Comparison of ENCODE assay signal across 1 cellular context in the genomic region with DNA sequence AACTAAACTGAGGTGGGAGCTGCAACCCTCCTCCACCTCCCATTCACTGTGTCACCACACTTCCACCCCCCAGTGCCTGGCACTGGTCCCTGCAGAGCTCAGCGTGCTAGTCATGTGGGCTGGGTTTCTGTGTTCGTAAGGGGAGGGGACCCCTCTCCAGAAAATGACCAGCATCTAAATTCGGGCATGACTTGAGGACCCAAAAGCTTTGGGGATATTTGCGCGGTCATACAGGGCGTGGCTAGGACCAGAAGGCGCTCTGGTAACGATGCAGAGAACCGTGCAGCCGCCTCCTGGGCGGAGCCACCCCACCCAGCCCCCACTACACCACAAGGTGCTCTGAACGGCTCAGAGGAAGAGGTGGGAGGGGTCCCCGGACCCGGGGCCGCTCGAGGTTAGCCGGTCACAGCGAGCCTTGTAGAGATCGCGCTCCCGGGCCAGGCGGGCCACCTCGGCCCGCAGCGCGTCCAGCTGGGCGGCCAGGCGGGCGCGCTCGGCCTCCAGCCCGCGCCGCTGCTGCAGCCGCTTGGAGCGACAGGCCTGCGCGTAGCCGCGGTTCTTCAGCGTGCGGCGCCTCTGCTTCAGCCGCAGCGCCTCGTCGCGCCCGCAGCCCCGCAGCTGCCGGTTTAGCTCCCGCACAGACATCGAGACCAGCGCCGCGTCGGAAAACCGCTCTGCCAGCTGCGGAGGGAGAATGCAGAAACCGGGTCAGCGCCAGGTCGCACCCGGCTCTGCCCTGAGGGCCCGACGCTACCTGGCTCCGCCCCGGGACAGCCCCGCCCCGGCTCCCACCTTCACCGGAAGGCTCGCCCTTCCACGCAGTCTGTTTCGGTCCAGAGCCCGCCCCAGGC.
TF ChIP-seq lines count a peak whose summit lies in the region.

No MANE protein-coding gene starts in this region.

TF ChIP-seq in HepG2, 621 proteins besides CTCF, POLR2A, EP300 and RAD21 (continued from another document and continues in another):
- TF ChIP-seq CHCHD3 (CRISPR knock-in tag; IDR thresholded peaks at IDR 0.05): peak; percentile 91; the same call in 1 of the 2 replicates
- TF ChIP-seq, protein P1, sequence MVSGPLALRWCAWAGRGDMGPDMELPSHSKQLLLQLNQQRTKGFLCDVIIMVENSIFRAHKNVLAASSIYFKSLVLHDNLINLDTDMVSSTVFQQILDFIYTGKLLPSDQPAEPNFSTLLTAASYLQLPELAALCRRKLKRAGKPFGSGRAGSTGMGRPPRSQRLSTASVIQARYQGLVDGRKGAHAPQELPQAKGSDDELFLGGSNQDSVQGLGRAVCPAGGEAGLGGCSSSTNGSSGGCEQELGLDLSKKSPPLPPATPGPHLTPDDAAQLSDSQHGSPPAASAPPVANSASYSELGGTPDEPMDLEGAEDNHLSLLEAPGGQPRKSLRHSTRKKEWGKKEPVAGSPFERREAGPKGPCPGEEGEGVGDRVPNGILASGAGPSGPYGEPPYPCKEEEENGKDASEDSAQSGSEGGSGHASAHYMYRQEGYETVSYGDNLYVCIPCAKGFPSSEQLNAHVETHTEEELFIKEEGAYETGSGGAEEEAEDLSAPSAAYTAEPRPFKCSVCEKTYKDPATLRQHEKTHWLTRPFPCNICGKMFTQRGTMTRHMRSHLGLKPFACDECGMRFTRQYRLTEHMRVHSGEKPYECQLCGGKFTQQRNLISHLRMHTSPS (CRISPR knock-in tag; IDR thresholded peaks at IDR 0.05; ENCODE audit: low read depth): peak; percentile 61; the same call in 1 of the 2 replicates
- peak; percentile 79 for TF ChIP-seq ZBTB38 (CRISPR knock-in tag; IDR thresholded peaks at IDR 0.05)
- peak; percentile 49 for TF ChIP-seq ZNF30 (CRISPR knock-in tag; IDR thresholded peaks at IDR 0.05)
- TF ChIP-seq SMC3 (IDR thresholded peaks at IDR 0.05; ENCODE audit: low read length): no peak
- TF ChIP-seq RFX5 (IDR thresholded peaks at IDR 0.05; ENCODE audit: low read depth, low read length): no peak
- TF ChIP-seq, protein P2, sequence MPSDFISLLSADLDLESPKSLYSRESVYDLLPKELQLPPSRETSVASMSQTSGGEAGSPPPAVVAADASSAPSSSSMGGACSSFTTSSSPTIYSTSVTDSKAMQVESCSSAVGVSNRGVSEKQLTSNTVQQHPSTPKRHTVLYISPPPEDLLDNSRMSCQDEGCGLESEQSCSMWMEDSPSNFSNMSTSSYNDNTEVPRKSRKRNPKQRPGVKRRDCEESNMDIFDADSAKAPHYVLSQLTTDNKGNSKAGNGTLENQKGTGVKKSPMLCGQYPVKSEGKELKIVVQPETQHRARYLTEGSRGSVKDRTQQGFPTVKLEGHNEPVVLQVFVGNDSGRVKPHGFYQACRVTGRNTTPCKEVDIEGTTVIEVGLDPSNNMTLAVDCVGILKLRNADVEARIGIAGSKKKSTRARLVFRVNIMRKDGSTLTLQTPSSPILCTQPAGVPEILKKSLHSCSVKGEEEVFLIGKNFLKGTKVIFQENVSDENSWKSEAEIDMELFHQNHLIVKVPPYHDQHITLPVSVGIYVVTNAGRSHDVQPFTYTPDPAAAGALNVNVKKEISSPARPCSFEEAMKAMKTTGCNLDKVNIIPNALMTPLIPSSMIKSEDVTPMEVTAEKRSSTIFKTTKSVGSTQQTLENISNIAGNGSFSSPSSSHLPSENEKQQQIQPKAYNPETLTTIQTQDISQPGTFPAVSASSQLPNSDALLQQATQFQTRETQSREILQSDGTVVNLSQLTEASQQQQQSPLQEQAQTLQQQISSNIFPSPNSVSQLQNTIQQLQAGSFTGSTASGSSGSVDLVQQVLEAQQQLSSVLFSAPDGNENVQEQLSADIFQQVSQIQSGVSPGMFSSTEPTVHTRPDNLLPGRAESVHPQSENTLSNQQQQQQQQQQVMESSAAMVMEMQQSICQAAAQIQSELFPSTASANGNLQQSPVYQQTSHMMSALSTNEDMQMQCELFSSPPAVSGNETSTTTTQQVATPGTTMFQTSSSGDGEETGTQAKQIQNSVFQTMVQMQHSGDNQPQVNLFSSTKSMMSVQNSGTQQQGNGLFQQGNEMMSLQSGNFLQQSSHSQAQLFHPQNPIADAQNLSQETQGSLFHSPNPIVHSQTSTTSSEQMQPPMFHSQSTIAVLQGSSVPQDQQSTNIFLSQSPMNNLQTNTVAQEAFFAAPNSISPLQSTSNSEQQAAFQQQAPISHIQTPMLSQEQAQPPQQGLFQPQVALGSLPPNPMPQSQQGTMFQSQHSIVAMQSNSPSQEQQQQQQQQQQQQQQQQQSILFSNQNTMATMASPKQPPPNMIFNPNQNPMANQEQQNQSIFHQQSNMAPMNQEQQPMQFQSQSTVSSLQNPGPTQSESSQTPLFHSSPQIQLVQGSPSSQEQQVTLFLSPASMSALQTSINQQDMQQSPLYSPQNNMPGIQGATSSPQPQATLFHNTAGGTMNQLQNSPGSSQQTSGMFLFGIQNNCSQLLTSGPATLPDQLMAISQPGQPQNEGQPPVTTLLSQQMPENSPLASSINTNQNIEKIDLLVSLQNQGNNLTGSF (CRISPR knock-in tag; IDR thresholded peaks at IDR 0.05): peak; percentile 16; the same call in 1 of the 2 replicates
- TF ChIP-seq, protein P3, sequence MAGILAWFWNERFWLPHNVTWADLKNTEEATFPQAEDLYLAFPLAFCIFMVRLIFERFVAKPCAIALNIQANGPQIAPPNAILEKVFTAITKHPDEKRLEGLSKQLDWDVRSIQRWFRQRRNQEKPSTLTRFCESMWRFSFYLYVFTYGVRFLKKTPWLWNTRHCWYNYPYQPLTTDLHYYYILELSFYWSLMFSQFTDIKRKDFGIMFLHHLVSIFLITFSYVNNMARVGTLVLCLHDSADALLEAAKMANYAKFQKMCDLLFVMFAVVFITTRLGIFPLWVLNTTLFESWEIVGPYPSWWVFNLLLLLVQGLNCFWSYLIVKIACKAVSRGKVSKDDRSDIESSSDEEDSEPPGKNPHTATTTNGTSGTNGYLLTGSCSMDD (CRISPR knock-in tag; IDR thresholded peaks at IDR 0.05): peak; percentile 71; the same call in 1 of the 2 replicates
- TF ChIP-seq, protein P4, sequence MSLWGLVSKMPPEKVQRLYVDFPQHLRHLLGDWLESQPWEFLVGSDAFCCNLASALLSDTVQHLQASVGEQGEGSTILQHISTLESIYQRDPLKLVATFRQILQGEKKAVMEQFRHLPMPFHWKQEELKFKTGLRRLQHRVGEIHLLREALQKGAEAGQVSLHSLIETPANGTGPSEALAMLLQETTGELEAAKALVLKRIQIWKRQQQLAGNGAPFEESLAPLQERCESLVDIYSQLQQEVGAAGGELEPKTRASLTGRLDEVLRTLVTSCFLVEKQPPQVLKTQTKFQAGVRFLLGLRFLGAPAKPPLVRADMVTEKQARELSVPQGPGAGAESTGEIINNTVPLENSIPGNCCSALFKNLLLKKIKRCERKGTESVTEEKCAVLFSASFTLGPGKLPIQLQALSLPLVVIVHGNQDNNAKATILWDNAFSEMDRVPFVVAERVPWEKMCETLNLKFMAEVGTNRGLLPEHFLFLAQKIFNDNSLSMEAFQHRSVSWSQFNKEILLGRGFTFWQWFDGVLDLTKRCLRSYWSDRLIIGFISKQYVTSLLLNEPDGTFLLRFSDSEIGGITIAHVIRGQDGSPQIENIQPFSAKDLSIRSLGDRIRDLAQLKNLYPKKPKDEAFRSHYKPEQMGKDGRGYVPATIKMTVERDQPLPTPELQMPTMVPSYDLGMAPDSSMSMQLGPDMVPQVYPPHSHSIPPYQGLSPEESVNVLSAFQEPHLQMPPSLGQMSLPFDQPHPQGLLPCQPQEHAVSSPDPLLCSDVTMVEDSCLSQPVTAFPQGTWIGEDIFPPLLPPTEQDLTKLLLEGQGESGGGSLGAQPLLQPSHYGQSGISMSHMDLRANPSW (CRISPR knock-in tag; IDR thresholded peaks at IDR 0.05; ENCODE audit: borderline replicate concordance): no peak
- no peak; the same call in 1 of the 2 replicates for TF ChIP-seq ZNF629 (CRISPR knock-in tag; conservative IDR thresholded peaks at IDR 0.05)
- TF ChIP-seq, protein P5, sequence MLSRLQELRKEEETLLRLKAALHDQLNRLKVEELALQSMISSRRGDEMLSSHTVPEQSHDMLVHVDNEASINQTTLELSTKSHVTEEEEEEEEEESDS (CRISPR knock-in tag; IDR thresholded peaks at IDR 0.05; ENCODE audit: borderline replicate concordance): no peak
- TF ChIP-seq SAFB2 (CRISPR knock-in tag; IDR thresholded peaks at IDR 0.05; ENCODE audit: borderline replicate concordance, low read depth): no peak; the same call in 1 of the 2 replicates
- no peak for TF ChIP-seq ZNF337 (CRISPR knock-in tag; IDR thresholded peaks at IDR 0.05; ENCODE audit: borderline replicate concordance, low read depth)
- peak; percentile 71; the same call in 1 of the 2 replicates for TF ChIP-seq ZNF557 (CRISPR knock-in tag; IDR thresholded peaks at IDR 0.05)
- no peak for TF ChIP-seq ZNF530 (CRISPR knock-in tag; IDR thresholded peaks at IDR 0.05; ENCODE audit: low read depth)
- TF ChIP-seq FOXC1 (CRISPR knock-in tag; IDR thresholded peaks at IDR 0.05; ENCODE audit: borderline replicate concordance): no peak; the same call in 1 of the 2 replicates
- TF ChIP-seq KLF15 (CRISPR knock-in tag; IDR thresholded peaks at IDR 0.05; ENCODE audit: borderline replicate concordance): peak; percentile 63; the same call in 1 of the 2 replicates
- TF ChIP-seq, protein P6, sequence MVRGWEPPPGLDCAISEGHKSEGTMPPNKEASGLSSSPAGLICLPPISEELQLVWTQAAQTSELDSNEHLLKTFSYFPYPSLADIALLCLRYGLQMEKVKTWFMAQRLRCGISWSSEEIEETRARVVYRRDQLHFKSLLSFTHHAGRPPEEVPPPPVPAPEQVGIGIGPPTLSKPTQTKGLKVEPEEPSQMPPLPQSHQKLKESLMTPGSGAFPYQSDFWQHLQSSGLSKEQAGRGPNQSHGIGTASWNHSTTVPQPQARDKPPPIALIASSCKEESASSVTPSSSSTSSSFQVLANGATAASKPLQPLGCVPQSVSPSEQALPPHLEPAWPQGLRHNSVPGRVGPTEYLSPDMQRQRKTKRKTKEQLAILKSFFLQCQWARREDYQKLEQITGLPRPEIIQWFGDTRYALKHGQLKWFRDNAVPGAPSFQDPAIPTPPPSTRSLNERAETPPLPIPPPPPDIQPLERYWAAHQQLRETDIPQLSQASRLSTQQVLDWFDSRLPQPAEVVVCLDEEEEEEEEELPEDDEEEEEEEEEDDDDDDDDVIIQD (CRISPR knock-in tag; IDR thresholded peaks at IDR 0.05; ENCODE audit: low read depth): peak; percentile 7; the same call in 1 of the 2 replicates
- peak; percentile 69; the same call in 1 of the 2 replicates for TF ChIP-seq ATF7-NPFF (CRISPR knock-in tag; IDR thresholded peaks at IDR 0.05; ENCODE audit: low read depth)
- TF ChIP-seq KAT8 (CRISPR knock-in tag; IDR thresholded peaks at IDR 0.05): peak; percentile 67
- TF ChIP-seq SAP130 (CRISPR knock-in tag; IDR thresholded peaks at IDR 0.05; ENCODE audit: low read depth): peak; percentile 57
- TF ChIP-seq, protein P7, sequence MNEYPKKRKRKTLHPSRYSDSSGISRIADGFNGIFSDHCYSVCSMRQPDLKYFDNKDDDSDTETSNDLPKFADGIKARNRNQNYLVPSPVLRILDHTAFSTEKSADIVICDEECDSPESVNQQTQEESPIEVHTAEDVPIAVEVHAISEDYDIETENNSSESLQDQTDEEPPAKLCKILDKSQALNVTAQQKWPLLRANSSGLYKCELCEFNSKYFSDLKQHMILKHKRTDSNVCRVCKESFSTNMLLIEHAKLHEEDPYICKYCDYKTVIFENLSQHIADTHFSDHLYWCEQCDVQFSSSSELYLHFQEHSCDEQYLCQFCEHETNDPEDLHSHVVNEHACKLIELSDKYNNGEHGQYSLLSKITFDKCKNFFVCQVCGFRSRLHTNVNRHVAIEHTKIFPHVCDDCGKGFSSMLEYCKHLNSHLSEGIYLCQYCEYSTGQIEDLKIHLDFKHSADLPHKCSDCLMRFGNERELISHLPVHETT (CRISPR knock-in tag; conservative IDR thresholded peaks at IDR 0.05): 0 out of 2 replicates have a peak, but pooled peaks have one; percentile 15
- TF ChIP-seq POLR2G (IDR thresholded peaks at IDR 0.05; ENCODE audit: low read depth, low read length): peak; percentile 76
- peak; percentile 89; the same call in 1 of the 2 replicates for TF ChIP-seq ZNF564 (CRISPR knock-in tag; IDR thresholded peaks at IDR 0.05)
- TF ChIP-seq YEATS2 (CRISPR knock-in tag; IDR thresholded peaks at IDR 0.05; ENCODE audit: borderline replicate concordance): peak; percentile 20; the same call in 1 of the 2 replicates
- TF ChIP-seq ZNF501 (CRISPR knock-in tag; IDR thresholded peaks at IDR 0.05): no peak; the same call in 1 of the 2 replicates
- TF ChIP-seq ZNF883 (CRISPR knock-in tag; IDR thresholded peaks at IDR 0.05; ENCODE audit: not compliant biosample characterization): peak; percentile 62
- peak; percentile 88 for TF ChIP-seq GABPB1 (CRISPR knock-in tag; IDR thresholded peaks at IDR 0.05)
- TF ChIP-seq ZNF546 (CRISPR knock-in tag; conservative IDR thresholded peaks at IDR 0.05): peak; percentile 81; the same call in 1 of the 2 replicates
- TF ChIP-seq, protein P8, sequence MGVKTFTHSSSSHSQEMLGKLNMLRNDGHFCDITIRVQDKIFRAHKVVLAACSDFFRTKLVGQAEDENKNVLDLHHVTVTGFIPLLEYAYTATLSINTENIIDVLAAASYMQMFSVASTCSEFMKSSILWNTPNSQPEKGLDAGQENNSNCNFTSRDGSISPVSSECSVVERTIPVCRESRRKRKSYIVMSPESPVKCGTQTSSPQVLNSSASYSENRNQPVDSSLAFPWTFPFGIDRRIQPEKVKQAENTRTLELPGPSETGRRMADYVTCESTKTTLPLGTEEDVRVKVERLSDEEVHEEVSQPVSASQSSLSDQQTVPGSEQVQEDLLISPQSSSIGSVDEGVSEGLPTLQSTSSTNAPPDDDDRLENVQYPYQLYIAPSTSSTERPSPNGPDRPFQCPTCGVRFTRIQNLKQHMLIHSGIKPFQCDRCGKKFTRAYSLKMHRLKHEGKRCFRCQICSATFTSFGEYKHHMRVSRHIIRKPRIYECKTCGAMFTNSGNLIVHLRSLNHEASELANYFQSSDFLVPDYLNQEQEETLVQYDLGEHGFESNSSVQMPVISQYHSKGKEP (CRISPR knock-in tag; IDR thresholded peaks at IDR 0.05): no peak
- no peak for TF ChIP-seq IKZF1 (IDR thresholded peaks at IDR 0.05)
- TF ChIP-seq, protein P9, sequence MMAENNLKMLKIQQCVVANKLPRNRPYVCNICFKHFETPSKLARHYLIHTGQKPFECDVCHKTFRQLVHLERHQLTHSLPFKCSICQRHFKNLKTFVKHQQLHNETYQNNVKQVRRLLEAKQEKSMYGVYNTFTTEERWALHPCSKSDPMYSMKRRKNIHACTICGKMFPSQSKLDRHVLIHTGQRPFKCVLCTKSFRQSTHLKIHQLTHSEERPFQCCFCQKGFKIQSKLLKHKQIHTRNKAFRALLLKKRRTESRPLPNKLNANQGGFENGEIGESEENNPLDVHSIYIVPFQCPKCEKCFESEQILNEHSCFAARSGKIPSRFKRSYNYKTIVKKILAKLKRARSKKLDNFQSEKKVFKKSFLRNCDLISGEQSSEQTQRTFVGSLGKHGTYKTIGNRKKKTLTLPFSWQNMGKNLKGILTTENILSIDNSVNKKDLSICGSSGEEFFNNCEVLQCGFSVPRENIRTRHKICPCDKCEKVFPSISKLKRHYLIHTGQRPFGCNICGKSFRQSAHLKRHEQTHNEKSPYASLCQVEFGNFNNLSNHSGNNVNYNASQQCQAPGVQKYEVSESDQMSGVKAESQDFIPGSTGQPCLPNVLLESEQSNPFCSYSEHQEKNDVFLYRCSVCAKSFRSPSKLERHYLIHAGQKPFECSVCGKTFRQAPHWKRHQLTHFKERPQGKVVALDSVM (CRISPR knock-in tag; IDR thresholded peaks at IDR 0.05): no peak
